Comparison of ENCODE assay signal across 8 cellular contexts in the genomic region with DNA sequence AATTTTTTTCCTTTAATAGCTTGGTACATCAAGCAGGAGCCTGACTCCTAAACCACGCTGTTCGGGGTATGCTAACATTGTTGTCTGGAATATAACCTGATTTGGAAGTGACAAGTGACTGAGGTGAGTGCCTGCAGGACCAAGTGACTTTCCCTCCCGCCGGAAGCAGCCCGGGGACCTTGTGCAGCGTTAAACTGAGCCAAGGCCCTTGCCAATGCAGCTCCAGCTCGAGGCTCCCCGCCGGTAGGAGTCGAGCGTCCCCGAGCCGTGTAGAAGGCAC. TPM values are rescaled to one million over a fixed set of nuclear protein-coding genes. Genes with fewer than 3 reads are reported as not detected.
A peak's percentile ranks its signal among the peaks of the same experiment; 100 is the strongest.
DNase-seq lines count a peak whose midpoint lies in the region; ATAC-seq and TF ChIP-seq lines count a peak whose summit lies in the region.

No MANE protein-coding gene starts in this region.

- WGBS in smooth muscle cell (ENCODE audit: low lambda C conversion rate) = 38% methylated on average over 13 of the region's 13 CpGs

- H3K27ac Mint-ChIP-seq in activated CD4-positive, alpha-beta T cell treated with anti-CD3 and anti-CD28 coated beads, Interleukin-2, amount 10 ng/mL, durations not matched to agents 24 days and 14 days = no peak overlapping the region

- H2AFZ ChIP-seq in smooth muscle cell (ENCODE audit: low read depth) = peak overlapping the region; percentile 89

- H3K36me3 ChIP-seq in smooth muscle cell (ENCODE audit: low read depth) = no peaks in the 10 kb centered on the region

- H3K9me3 Mint-ChIP-seq in activated CD4-positive, alpha-beta T cell treated with anti-CD3 and anti-CD28 coated beads, Interleukin-2, amount 10 ng/mL, durations not matched to agents 24 days and 14 days = no peaks in the 10 kb centered on the region

- peaks cover 11% of the 10 kb centered on the region for H3K4me1 ChIP-seq in smooth muscle cell (ENCODE audit: low read depth)

- DNase-seq in NCI-H2196 (lab: John Stamatoyannopoulos, UW; ENCODE audit: unreplicated experiment) (peak; percentile 61), left cardiac atrium (no peak), smooth muscle cell (lab: John Stamatoyannopoulos, UW; ENCODE audit: unreplicated experiment) (no peak), kidney tubule cell (ENCODE audit: low spot score) (no peak), SK-N-DZ (ENCODE audit: low spot score) (no peak), midbrain (lab: John Stamatoyannopoulos, UW) (no peak)
- no peak for DNase-seq in activated CD4-positive, alpha-beta T cell treated with anti-CD3 and anti-CD28 coated beads, Interleukin-2, amount 10 ng/mL, durations not matched to agents 24 days and 14 days

- peaks cover 61% of the 10 kb centered on the region for H3K27me3 Mint-ChIP-seq in activated CD4-positive, alpha-beta T cell treated with anti-CD3 and anti-CD28 coated beads, Interleukin-2, amount 10 ng/mL, durations not matched to agents 24 days and 14 days

- no peak overlapping the region for H3K9ac ChIP-seq in smooth muscle cell (ENCODE audit: low read depth)

- peaks cover 4% of the 10 kb centered on the region for H3F3A ChIP-seq in smooth muscle cell (ENCODE audit: low read depth)

- H3K4me2 ChIP-seq in smooth muscle cell = peak overlapping the region; percentile 99

- H3K4me1 Mint-ChIP-seq in activated CD4-positive, alpha-beta T cell treated with anti-CD3 and anti-CD28 coated beads, Interleukin-2, amount 10 ng/mL, durations not matched to agents 24 days and 14 days = no peaks in the 10 kb centered on the region

- peak overlapping the region; percentile 63 for H3K4me3 ChIP-seq in smooth muscle cell

- H4K20me1 ChIP-seq in smooth muscle cell (ENCODE audit: low read depth) = no peaks in the 10 kb centered on the region

- ATAC-seq in GM21515 (IDR thresholded peaks at IDR 0.05; ENCODE audit: unreplicated experiment) = peak; percentile 3
- ATAC-seq in left cardiac atrium = peak; percentile 35 to 65

- H3K79me2 ChIP-seq in smooth muscle cell (ENCODE audit: low read depth) = no peaks in the 10 kb centered on the region

- H3K36me3 Mint-ChIP-seq in activated CD4-positive, alpha-beta T cell treated with anti-CD3 and anti-CD28 coated beads, Interleukin-2, amount 10 ng/mL, durations not matched to agents 24 days and 14 days (ENCODE audit: low read depth) = no peaks in the 10 kb centered on the region

- no peaks in the 10 kb centered on the region for H3K27me3 ChIP-seq in smooth muscle cell (ENCODE audit: low read depth)

- intact Hi-C loops in left cardiac atrium (cut with DNase I) = loop anchor here in 1 of 2 donors (5.0 kb wide), 1 partner anchor 429 kb away; no protein-coding TSS in a partner anchor
- intact Hi-C loops in activated CD4-positive, alpha-beta T cell treated with anti-CD3 and anti-CD28 coated beads, Interleukin-2, amount 10 ng/mL, durations not matched to agents 24 days and 14 days (cut with micrococcal nuclease) = no loop called here

- no peak overlapping the region for H3K27ac ChIP-seq in smooth muscle cell (ENCODE audit: low read depth)

- H3K9me3 ChIP-seq in smooth muscle cell (replicated peaks; ENCODE audit: low read depth) = no peaks in the 10 kb centered on the region

- TF ChIP-seq CTCF in smooth muscle cell (IDR thresholded peaks at IDR 0.05; ENCODE audit: borderline replicate concordance, insufficient read depth, poor library complexity, severe bottlenecking) = no peak

- H3K4me3 Mint-ChIP-seq in activated CD4-positive, alpha-beta T cell treated with anti-CD3 and anti-CD28 coated beads, Interleukin-2, amount 10 ng/mL, durations not matched to agents 24 days and 14 days = no peak overlapping the region

RNA-seq across cellular contexts. Expression of a gene that starts 0.7 kb away (rescaled TPM):
- total RNA-seq in left cardiac atrium = 10 to 100 TPM; 33.3 to 50.6 TPM
- 0.18 and 2.3 TPM in 2 replicates for total RNA-seq in smooth muscle cell
- 0.28 and 0.83 TPM in 2 replicates for polyA plus RNA-seq in smooth muscle cell
- polyA plus RNA-seq in SK-N-DZ (2014; cell fraction: cytosol; rRNA removed) = 22.1 and 22.3 TPM in 2 replicates
- 26.3 and 27.9 TPM in 2 replicates for polyA plus RNA-seq in SK-N-DZ (2014; cell fraction: nucleus; rRNA removed)
- total RNA-seq in activated CD4-positive, alpha-beta T cell treated with anti-CD3 and anti-CD28 coated beads, Interleukin-2, amount 10 ng/mL, durations not matched to agents 24 days and 14 days = not detected in 2 replicates

RNA-seq across cellular contexts. Expression of a gene that starts 37.9 kb away (rescaled TPM):
- total RNA-seq in left cardiac atrium (10 to 100 TPM; 28.7 to 32.7 TPM), smooth muscle cell (7.6 and 13.0 TPM in 2 replicates)
- 4.7 and 6.1 TPM in 2 replicates for polyA plus RNA-seq in smooth muscle cell
- not detected in 2 replicates for polyA plus RNA-seq in SK-N-DZ (2014; cell fraction: cytosol; rRNA removed)
- not detected in 2 replicates for polyA plus RNA-seq in SK-N-DZ (2014; cell fraction: nucleus; rRNA removed)
- not detected in 2 replicates for total RNA-seq in activated CD4-positive, alpha-beta T cell treated with anti-CD3 and anti-CD28 coated beads, Interleukin-2, amount 10 ng/mL, durations not matched to agents 24 days and 14 days

Comparison
In these comparisons a context has a peak if more than half of its experiments do, and no peak if none do; other contexts are left out.
1. RNA of a gene that starts 0.7 kb away (total RNA-seq): 33.3 to 50.6 TPM in left cardiac atrium; 0.18 to 2.3 TPM in smooth muscle cell and not detected in activated CD4-positive, alpha-beta T cell treated with anti-CD3 and anti-CD28 coated beads, Interleukin-2, amount 10 ng/mL, durations not matched to agents 24 days and 14 days; every median in the first group is over 10 times any median in the second.